Comparison of ENCODE assay signal across 17 cellular contexts in the genomic region with DNA sequence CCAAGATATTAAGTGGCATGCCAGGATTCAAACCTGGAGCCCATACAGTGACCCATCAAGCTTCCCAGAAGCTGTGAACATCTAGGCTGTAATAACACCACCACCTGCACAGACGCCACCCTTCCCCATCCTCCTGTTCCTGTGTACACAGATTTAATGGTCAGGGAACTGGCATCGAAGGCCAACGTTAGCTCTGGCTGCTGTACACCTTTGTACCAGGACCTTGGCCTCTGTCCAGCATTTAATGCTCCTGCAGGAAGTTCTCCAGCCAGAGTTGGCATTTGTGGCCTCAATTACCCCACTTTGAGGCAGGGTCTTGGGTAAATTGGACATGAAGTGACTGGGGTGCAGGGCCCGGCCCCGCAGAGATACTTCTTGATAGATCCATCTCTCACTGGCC. TPM values are rescaled to one million over a fixed set of nuclear protein-coding genes. Genes with fewer than 3 reads are reported as not detected.
DNase-seq lines count a peak whose midpoint lies in the region; ATAC-seq and TF ChIP-seq lines count a peak whose summit lies in the region.
"Had no signal": no experiment of that assay in that cellular context is flagged by ENCODE, and none has a peak within 500 bp of the region (broad histone marks: within the 10 kb centered on the region; RNA-seq: fewer than 3 reads in every experiment).

No MANE protein-coding gene starts in this region.

- WGBS in neuronal stem cell (ENCODE audit: extremely low coverage in 2 of 2, insufficient read length in 2 of 2, insufficient replicate concordance in 1 of 2), 2 donors: no CpG with 5 or more reads among the region's 5 CpGs
- WGBS in gastroesophageal sphincter (ENCODE audit: low coverage in 1 of 2), 2 donors: 40 to 75% methylated on average over 1 to 4 of the region's 5 CpGs

- TF ChIP-seq POLR2A in gastroesophageal sphincter (IDR thresholded peaks at IDR 0.05): no peak

- H2BK15ac ChIP-seq in neuronal stem cell (ENCODE audit: low read length): no peak overlapping the region

- TF ChIP-seq RAD21 in Ishikawa (IDR thresholded peaks at IDR 0.05; ENCODE audit: low read depth): no peak

- H3K9ac ChIP-seq in neuronal stem cell (ENCODE audit: low read depth, low read length, poor library complexity): no peak overlapping the region

- H2BK5ac ChIP-seq in neuronal stem cell (ENCODE audit: low read length): no peak overlapping the region

- H3K27ac ChIP-seq in neuronal stem cell (replicated peaks; ENCODE audit: low read length) (no peak overlapping the region), gastroesophageal sphincter (no peak overlapping the region)
- H3K27ac ChIP-seq: RWPE1, SK-N-MC had no signal

- H3K23ac ChIP-seq in neuronal stem cell (ENCODE audit: low read depth, low read length, poor library complexity): no peak overlapping the region

- no peak overlapping the region for H4K8ac ChIP-seq in neuronal stem cell (ENCODE audit: low read depth, low read length)

- H2AFZ ChIP-seq in neuronal stem cell (ENCODE audit: low read length): no peak overlapping the region

- H3K4me1 ChIP-seq in neuronal stem cell (ENCODE audit: control insufficient read depth in 2 of 2, insufficient read depth in 1 of 2, low read depth in 1 of 2, low read length in 2 of 2): no peaks in the 10 kb centered on the region
- H3K4me1 ChIP-seq in gastroesophageal sphincter: no peaks in the 10 kb centered on the region

- no peak overlapping the region for H2BK12ac ChIP-seq in neuronal stem cell (ENCODE audit: low read length)

- no peak overlapping the region for H4K91ac ChIP-seq in neuronal stem cell (ENCODE audit: low read depth, low read length, poor library complexity)

- no peaks in the 10 kb centered on the region for H3K79me1 ChIP-seq in neuronal stem cell (ENCODE audit: low read depth, low read length)

- no peak overlapping the region for H2AK5ac ChIP-seq in neuronal stem cell (ENCODE audit: low read depth, low read length)

- H3K4me3 ChIP-seq in neuronal stem cell (ENCODE audit: low read length in 2 of 2) (no peak overlapping the region), gastroesophageal sphincter (no peak overlapping the region)
- H3K4me3 ChIP-seq: SK-N-MC had no signal

- no peaks in the 10 kb centered on the region for H3K36me3 ChIP-seq in neuronal stem cell (replicated peaks in 1 of 2; ENCODE audit: control insufficient read depth in 2 of 2, insufficient read depth in 2 of 2, low read length in 2 of 2)
- no peaks in the 10 kb centered on the region for H3K36me3 ChIP-seq in gastroesophageal sphincter

- peak overlapping the region; percentile 15 for H3K18ac ChIP-seq in neuronal stem cell (ENCODE audit: low read length)

- no peak overlapping the region for H3K4me2 ChIP-seq in neuronal stem cell (ENCODE audit: insufficient read depth, low read length, poor library complexity, severe bottlenecking)

- H3K27me3 ChIP-seq in neuronal stem cell (ENCODE audit: control insufficient read depth in 3 of 3, insufficient read depth in 3 of 3, low read depth in 1 of 3, low read length in 3 of 3): peaks cover 0 to 2% (median 0%) of the 10 kb centered on the region in 3 experiments
- peaks cover 18% of the 10 kb centered on the region for H3K27me3 ChIP-seq in gastroesophageal sphincter

- no peak overlapping the region for H3K14ac ChIP-seq in neuronal stem cell (ENCODE audit: low read length)

- no peak for ATAC-seq in gastroesophageal sphincter
- no peak for ATAC-seq in HG03439 (IDR thresholded peaks at IDR 0.05; ENCODE audit: unreplicated experiment)
- ATAC-seq: T-cell had no signal

- TF ChIP-seq CTCF in gastroesophageal sphincter (IDR thresholded peaks at IDR 0.05): no peak

- H2BK120ac ChIP-seq in neuronal stem cell (ENCODE audit: low read depth, low read length): no peak overlapping the region

- DNase-seq in COLO668 (lab: John Stamatoyannopoulos, UW; ENCODE audit: unreplicated experiment): peak; percentile 37
- DNase-seq in NCI-H774 (lab: John Stamatoyannopoulos, UW): peak; percentile 41
- no peak for DNase-seq in neuronal stem cell (ENCODE audit: low spot score)
- DNase-seq in activated effector memory CD4-positive, alpha-beta T cell treated with anti-CD3 and anti-CD28 coated beads, Interleukin-2, amount 50 U/mL, for 16 hours: no peak
- DNase-seq in activated CD4-positive, alpha-beta T cell treated with anti-CD3 and anti-CD28 coated beads, Interleukin-2, amount 50 U/mL, for 1 hour: no peak
- DNase-seq: AML-193; CD4-positive, CD25-positive, alpha-beta regulatory T cell; HFFc6; NCI-H1436; NCI-H446; T-cell had no signal

- H3K9me3 ChIP-seq in neuronal stem cell (replicated peaks in 1 of 2; ENCODE audit: control insufficient read depth in 2 of 2, insufficient read depth in 1 of 2, low read depth in 1 of 2, low read length in 2 of 2): no peaks in the 10 kb centered on the region
- H3K9me3 ChIP-seq in gastroesophageal sphincter: peaks cover 0 to 4% (median 0%) of the 10 kb centered on the region in 3 donors

- TF ChIP-seq EP300 in Ishikawa (IDR thresholded peaks at IDR 0.05; ENCODE audit: borderline replicate concordance) (no peak), gastroesophageal sphincter (IDR thresholded peaks at IDR 0.05) (no peak)

- H3K4ac ChIP-seq in neuronal stem cell (ENCODE audit: low read length): no peak overlapping the region

TF ChIP-seq in Ishikawa, 13 proteins besides CTCF, POLR2A, EP300 and RAD21:
- TF ChIP-seq, protein P1, sequence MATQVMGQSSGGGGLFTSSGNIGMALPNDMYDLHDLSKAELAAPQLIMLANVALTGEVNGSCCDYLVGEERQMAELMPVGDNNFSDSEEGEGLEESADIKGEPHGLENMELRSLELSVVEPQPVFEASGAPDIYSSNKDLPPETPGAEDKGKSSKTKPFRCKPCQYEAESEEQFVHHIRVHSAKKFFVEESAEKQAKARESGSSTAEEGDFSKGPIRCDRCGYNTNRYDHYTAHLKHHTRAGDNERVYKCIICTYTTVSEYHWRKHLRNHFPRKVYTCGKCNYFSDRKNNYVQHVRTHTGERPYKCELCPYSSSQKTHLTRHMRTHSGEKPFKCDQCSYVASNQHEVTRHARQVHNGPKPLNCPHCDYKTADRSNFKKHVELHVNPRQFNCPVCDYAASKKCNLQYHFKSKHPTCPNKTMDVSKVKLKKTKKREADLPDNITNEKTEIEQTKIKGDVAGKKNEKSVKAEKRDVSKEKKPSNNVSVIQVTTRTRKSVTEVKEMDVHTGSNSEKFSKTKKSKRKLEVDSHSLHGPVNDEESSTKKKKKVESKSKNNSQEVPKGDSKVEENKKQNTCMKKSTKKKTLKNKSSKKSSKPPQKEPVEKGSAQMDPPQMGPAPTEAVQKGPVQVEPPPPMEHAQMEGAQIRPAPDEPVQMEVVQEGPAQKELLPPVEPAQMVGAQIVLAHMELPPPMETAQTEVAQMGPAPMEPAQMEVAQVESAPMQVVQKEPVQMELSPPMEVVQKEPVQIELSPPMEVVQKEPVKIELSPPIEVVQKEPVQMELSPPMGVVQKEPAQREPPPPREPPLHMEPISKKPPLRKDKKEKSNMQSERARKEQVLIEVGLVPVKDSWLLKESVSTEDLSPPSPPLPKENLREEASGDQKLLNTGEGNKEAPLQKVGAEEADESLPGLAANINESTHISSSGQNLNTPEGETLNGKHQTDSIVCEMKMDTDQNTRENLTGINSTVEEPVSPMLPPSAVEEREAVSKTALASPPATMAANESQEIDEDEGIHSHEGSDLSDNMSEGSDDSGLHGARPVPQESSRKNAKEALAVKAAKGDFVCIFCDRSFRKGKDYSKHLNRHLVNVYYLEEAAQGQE (IDR thresholded peaks at IDR 0.05; ENCODE audit: low read depth): peak; percentile 33; the same call in 1 of the 2 replicates
- TF ChIP-seq, protein P2, sequence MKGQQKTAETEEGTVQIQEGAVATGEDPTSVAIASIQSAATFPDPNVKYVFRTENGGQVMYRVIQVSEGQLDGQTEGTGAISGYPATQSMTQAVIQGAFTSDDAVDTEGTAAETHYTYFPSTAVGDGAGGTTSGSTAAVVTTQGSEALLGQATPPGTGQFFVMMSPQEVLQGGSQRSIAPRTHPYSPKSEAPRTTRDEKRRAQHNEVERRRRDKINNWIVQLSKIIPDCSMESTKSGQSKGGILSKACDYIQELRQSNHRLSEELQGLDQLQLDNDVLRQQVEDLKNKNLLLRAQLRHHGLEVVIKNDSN (IDR thresholded peaks at IDR 0.05): no peak

RNA-seq across cellular contexts. Expression of a gene that starts 49.3 kb away (rescaled TPM):
- 0.01 TPM for polyA plus RNA-seq in neuronal stem cell (2013, experiment 1 of 2)
- 0.01 TPM for polyA plus RNA-seq in neuronal stem cell (2013, experiment 2 of 2)
- total RNA-seq in gastroesophageal sphincter: 1 to 10 TPM in 3 of 4 donors, under 1 TPM in 1; 0.31 to 4.7 (median 2.6) TPM
- total RNA-seq: CD4-positive, CD25-positive, alpha-beta regulatory T cell; HFFc6; LHCN-M2; T-cell had no signal
- polyA plus RNA-seq: CD4-positive, CD25-positive, alpha-beta regulatory T cell had no signal

Comparison
In these comparisons a context has a peak if more than half of its experiments do, and no peak if none do; other contexts are left out.
1. DNase-seq: peak in COLO668 (single experiment) and NCI-H774 (single experiment); none in neuronal stem cell (single experiment), activated effector memory CD4-positive, alpha-beta T cell treated with anti-CD3 and anti-CD28 coated beads, Interleukin-2, amount 50 U/mL, for 16 hours (single experiment) and activated CD4-positive, alpha-beta T cell treated with anti-CD3 and anti-CD28 coated beads, Interleukin-2, amount 50 U/mL, for 1 hour (single experiment).